ENCODE assay signal across 21 cellular contexts in the genomic region with DNA sequence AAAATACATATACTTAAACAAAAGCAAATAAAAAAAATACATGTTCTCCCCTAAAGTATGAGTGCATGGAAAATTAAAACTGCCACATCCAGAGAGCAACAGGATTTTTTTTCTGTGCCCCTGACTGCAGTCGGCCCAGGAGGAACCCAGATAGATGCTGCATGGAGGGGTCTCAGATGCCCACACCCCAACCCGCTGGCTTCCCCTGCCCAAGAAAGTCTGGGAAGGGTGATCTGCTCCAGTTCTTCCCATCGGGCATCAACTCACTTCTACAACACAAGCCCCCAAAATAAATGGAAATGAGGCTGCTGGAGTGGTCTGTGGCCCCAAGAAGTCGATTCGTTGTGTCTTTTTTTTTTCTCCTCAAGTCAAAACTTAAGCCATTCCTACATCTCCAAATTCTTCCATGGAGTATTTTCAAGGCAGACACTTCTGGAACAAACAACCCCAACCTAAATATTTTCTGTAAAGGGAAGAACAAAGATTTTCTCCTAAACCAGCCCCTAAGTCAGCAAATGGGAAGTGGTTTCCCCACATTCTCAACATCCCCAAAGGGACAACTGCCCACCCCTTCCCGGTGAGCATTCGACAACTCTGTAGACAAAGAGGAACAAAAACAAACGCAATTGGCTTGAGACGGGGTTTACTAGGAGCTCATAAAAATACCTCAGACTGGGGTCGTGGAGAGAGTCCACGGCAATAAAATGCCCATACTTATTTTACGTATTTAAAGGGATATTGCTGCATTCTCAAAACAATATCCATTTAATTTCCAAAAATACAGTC. TPM values are rescaled to one million over a fixed set of nuclear protein-coding genes. Genes with fewer than 3 reads are reported as not detected.
A peak's percentile ranks its signal among the peaks of the same experiment; 100 is the strongest.
DNase-seq lines count a peak whose midpoint lies in the region; ATAC-seq and TF ChIP-seq lines count a peak whose summit lies in the region.
"Had no signal": no experiment of that assay in that cellular context is flagged by ENCODE, and none has a peak within 500 bp of the region (broad histone marks: within the 10 kb centered on the region; RNA-seq: fewer than 3 reads in every experiment).

No MANE protein-coding gene starts in this region.

- H3K9ac ChIP-seq in SK-N-MC (ENCODE audit: insufficient read length) (no peak overlapping the region), mesenchymal stem cell (ENCODE audit: low read length) (no peak overlapping the region), MM.1S (ENCODE audit: low read length) (no peak overlapping the region)

- H3K4ac ChIP-seq in mesenchymal stem cell (ENCODE audit: low read depth in 1 of 2, low read length in 2 of 2) = no peak overlapping the region

- no peak for TF ChIP-seq POLR2A in stomach (IDR thresholded peaks at IDR 0.05)

- H3K27ac ChIP-seq in SK-N-MC = peak overlapping the region; percentile 86
- peak overlapping the region; percentile 13 for H3K27ac ChIP-seq in mesenchymal stem cell (ENCODE audit: low read length, poor library complexity, severe bottlenecking)
- peak overlapping the region in 3 of 5 donors; percentile 10 to 79 (median 38) for H3K27ac ChIP-seq in stomach
- H3K27ac ChIP-seq in MM.1S (ENCODE audit: low read length) = no peak overlapping the region
- H3K27ac ChIP-seq: coronary artery, epithelial cell of prostate, SJCRH30 had no signal

- H3K9me2 ChIP-seq in MM.1S (replicated peaks; ENCODE audit: insufficient read depth, low read length) = no peaks in the 10 kb centered on the region

- H3K27me3 ChIP-seq in mesenchymal stem cell (ENCODE audit: control insufficient read depth in 1 of 2, insufficient read depth in 1 of 2, low read length in 2 of 2) (peaks cover 0 to 2% of the 10 kb centered on the region in 2 experiments), stomach (no peaks in the 10 kb centered on the region), MM.1S (replicated peaks; ENCODE audit: insufficient read depth, low read length) (no peaks in the 10 kb centered on the region)
- H3K27me3 ChIP-seq: gastroesophageal sphincter had no signal

- no peak overlapping the region for H3K14ac ChIP-seq in mesenchymal stem cell (ENCODE audit: low read length in 2 of 2)

- ATAC-seq in GM18858 (IDR thresholded peaks at IDR 0.05; ENCODE audit: unreplicated experiment) (no peak), GM18520 (IDR thresholded peaks at IDR 0.05; ENCODE audit: unreplicated experiment) (no peak), GM19463 (IDR thresholded peaks at IDR 0.05; ENCODE audit: unreplicated experiment) (no peak)
- ATAC-seq: gastroesophageal sphincter; HepG2; natural killer cell treated with Interleukin-12 subunit alpha and Interleukin-12 subunit beta and Interleukin-15 and Interleukin-18, amount 100 ng/mL, for 72 hours had no signal

- H2BK120ac ChIP-seq in mesenchymal stem cell (ENCODE audit: low read depth, low read length) = no peak overlapping the region

- peaks cover 21% of the 10 kb centered on the region for H3F3A ChIP-seq in MM.1S (ENCODE audit: insufficient read depth, low read length)

- H3K9me3 ChIP-seq in SK-N-MC (ENCODE audit: low read depth, low read length) (no peaks in the 10 kb centered on the region), mesenchymal stem cell (ENCODE audit: control insufficient read depth, low read length) (no peaks in the 10 kb centered on the region), stomach (no peaks in the 10 kb centered on the region), MM.1S (replicated peaks; ENCODE audit: insufficient read depth, low read length) (no peaks in the 10 kb centered on the region)
- H3K9me3 ChIP-seq: gastroesophageal sphincter, SJCRH30 had no signal

- H2BK12ac ChIP-seq in mesenchymal stem cell (ENCODE audit: low read length in 2 of 2) = no peak overlapping the region

- H3K4me1 ChIP-seq in mesenchymal stem cell (ENCODE audit: control insufficient read depth, insufficient read depth, low read depth, low read length) (peaks cover 54% of the 10 kb centered on the region), stomach (peaks cover 46 to 100% (median 77%) of the 10 kb centered on the region in 4 donors), MM.1S (ENCODE audit: low read length) (peaks cover 24% of the 10 kb centered on the region)
- H3K4me1 ChIP-seq: SJCRH30 had no signal

- no peak overlapping the region for H4K91ac ChIP-seq in mesenchymal stem cell (ENCODE audit: low read length)

- H4K8ac ChIP-seq in mesenchymal stem cell (ENCODE audit: low read length) = no peak overlapping the region

- peaks cover 20% of the 10 kb centered on the region for H3K79me1 ChIP-seq in mesenchymal stem cell (replicated peaks; ENCODE audit: low read length, poor library complexity, severe bottlenecking)

- peak overlapping the region; percentile 27 for H2AK5ac ChIP-seq in mesenchymal stem cell (ENCODE audit: low read length, severe bottlenecking)

- peak; percentile 61 for DNase-seq in KBM-7
- DNase-seq in SK-N-MC (ENCODE audit: low read depth, low spot score) = no peak
- no peak for DNase-seq in mesenchymal stem cell
- DNase-seq in stomach = no peak
- no peak for DNase-seq in MM.1S
- DNase-seq: activated CD4-positive, alpha-beta T cell treated with anti-CD3 and anti-CD28 coated beads, Interleukin-2, amount 10 ng/mL, durations not matched to agents 24 days and 14 days; activated naive CD4-positive, alpha-beta T cell treated with anti-CD3 and anti-CD28 coated beads for 36 hours; activated T-cell treated with anti-CD3 and anti-CD28 coated beads for 4 hours; AML-193; NCI-H1105; retina; SJCRH30; T1000 had no signal

- H2AFZ ChIP-seq in mesenchymal stem cell (ENCODE audit: low read depth, low read length) (no peak overlapping the region), MM.1S (ENCODE audit: low read length) (no peak overlapping the region)

- 46% methylated on average over 12 of the region's 12 CpGs for WGBS in mesenchymal stem cell
- WGBS in stomach, 5 donors = 69 to 71% (median 70%) methylated on average over 12 of the region's 12 CpGs

- H3K23ac ChIP-seq in mesenchymal stem cell (ENCODE audit: low read length in 2 of 2) = no peak overlapping the region

- no peak overlapping the region for H2BK5ac ChIP-seq in mesenchymal stem cell (ENCODE audit: low read depth, low read length, poor library complexity, severe bottlenecking)

- H3K36me3 ChIP-seq in SK-N-MC (ENCODE audit: insufficient read depth, low read length) (no peaks in the 10 kb centered on the region), mesenchymal stem cell (ENCODE audit: control insufficient read depth in 1 of 2, insufficient read depth in 2 of 2, low read depth in 1 of 2, low read length in 2 of 2) (no peaks in the 10 kb centered on the region), stomach (no peaks in the 10 kb centered on the region), MM.1S (replicated peaks; ENCODE audit: insufficient read depth, low read length) (no peaks in the 10 kb centered on the region)
- H3K36me3 ChIP-seq: gastroesophageal sphincter, SJCRH30 had no signal

- peak overlapping the region; percentile 46 for H2BK15ac ChIP-seq in mesenchymal stem cell (ENCODE audit: low read depth, poor library complexity, severe bottlenecking)

- H3K4me2 ChIP-seq in mesenchymal stem cell (ENCODE audit: low read length, poor library complexity, severe bottlenecking) = no peak overlapping the region
- H3K4me2 ChIP-seq in MM.1S (ENCODE audit: low read depth, low read length) = no peak overlapping the region

- TF ChIP-seq CTCF in stomach (IDR thresholded peaks at IDR 0.05) = no peak
- no peak for TF ChIP-seq CTCF in MM.1S (IDR thresholded peaks at IDR 0.05; ENCODE audit: low read length)

- H3K4me3 ChIP-seq in SK-N-MC (no peak overlapping the region), mesenchymal stem cell (ENCODE audit: insufficient read depth in 1 of 2, low read depth in 1 of 2, low read length in 2 of 2) (no peak overlapping the region), stomach (no peak overlapping the region), MM.1S (ENCODE audit: low read length) (no peak overlapping the region)
- H3K4me3 ChIP-seq: coronary artery, gastroesophageal sphincter, SJCRH30 had no signal

- intact Hi-C loops in stomach (cut with DNase I; ENCODE audit: low total_unique reads) = no loop called here

- TF ChIP-seq EP300 in stomach (IDR thresholded peaks at IDR 0.05) = no peak

- H3K18ac ChIP-seq in mesenchymal stem cell (ENCODE audit: low read depth in 1 of 2, low read length in 2 of 2) = no peak overlapping the region

- peaks cover 78% of the 10 kb centered on the region for H3K79me2 ChIP-seq in MM.1S (ENCODE audit: low read length)

- in situ Hi-C loops in KBM-7 (cut with MboI; ENCODE audit: low pct_unique_long_range_greater_than_20kb, low sequenced_read_pairs) = no loop called here

- H4K20me1 ChIP-seq in MM.1S (ENCODE audit: insufficient read depth, low read length) = no peaks in the 10 kb centered on the region

RNA-seq across cellular contexts. Expression of a gene that starts 46.7 kb away (rescaled TPM):
- polyA plus RNA-seq in mesenchymal stem cell (2013, experiment 1 of 2) = 7.6 TPM
- polyA plus RNA-seq in mesenchymal stem cell (2013, experiment 2 of 2) = 7.8 TPM
- 10 to 100 TPM in 3 of 5 donors, 1 to 10 TPM in 2; 6.1 to 21.4 (median 15.6) TPM for total RNA-seq in stomach
- polyA plus RNA-seq in stomach = 10 to 100 TPM in 1 of 3 donors, 1 to 10 TPM in 2; 3.0 to 12.0 (median 7.6) TPM
- total RNA-seq: activated naive CD4-positive, alpha-beta T cell treated with anti-CD3 and anti-CD28 coated beads for 36 hours; HepG2; SJCRH30 had no signal
- polyA plus RNA-seq: HepG2 had no signal
